ENCODE assay signal across 14 cellular contexts in the genomic region with DNA sequence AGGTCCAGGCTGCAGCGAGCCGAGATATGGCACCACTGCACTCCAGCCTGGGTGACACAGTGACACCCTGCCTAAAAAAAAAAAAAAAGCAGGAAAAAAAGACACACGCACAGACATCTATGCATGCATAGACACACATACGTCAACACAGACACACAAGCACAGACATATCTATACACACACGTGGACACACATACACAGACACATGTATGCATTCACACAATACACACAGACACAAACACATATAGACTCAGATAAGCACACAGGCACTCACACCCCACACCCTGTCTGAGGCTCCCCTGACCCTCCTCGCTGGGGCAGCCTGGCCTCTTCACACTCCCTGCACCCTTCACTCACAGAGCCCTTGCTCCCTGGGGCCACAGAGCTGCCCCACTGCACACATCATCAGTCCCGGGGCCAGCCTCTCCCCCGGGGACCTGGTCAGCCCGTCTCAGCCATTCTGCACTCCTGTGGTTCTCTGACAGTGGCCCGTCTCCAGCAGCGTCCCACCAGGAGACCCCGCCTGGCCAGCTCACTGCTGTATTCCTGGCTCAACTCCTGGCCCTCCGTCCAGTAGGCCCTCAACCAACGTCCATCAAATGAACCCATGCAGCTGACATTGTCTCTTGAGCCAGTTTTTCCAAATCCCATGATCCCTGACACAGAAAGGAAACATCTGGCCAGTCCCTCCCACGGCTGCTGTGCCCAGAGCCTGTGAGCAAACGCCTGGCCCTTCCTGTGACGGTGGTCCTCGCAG. TPM values are rescaled to one million over a fixed set of nuclear protein-coding genes. Genes with fewer than 3 reads are reported as not detected.
DNase-seq lines count a peak whose midpoint lies in the region; ATAC-seq, FAIRE-seq and TF ChIP-seq lines count a peak whose summit lies in the region.
"Had no signal": no experiment of that assay in that cellular context is flagged by ENCODE, and none has a peak within 500 bp of the region (broad histone marks: within the 10 kb centered on the region; RNA-seq: fewer than 3 reads in every experiment).

No MANE protein-coding gene starts in this region.

- no peaks in the 10 kb centered on the region for H3K36me3 Mint-ChIP-seq in CD8-positive, alpha-beta memory T cell
- H3K36me3 Mint-ChIP-seq in natural killer cell: no peaks in the 10 kb centered on the region

- H3K9ac ChIP-seq in PC-3 (ENCODE audit: low read length): 0 out of 2 replicates have a peak overlapping the region, but pooled peaks have one; percentile 20

- no peak overlapping the region for H3K27ac ChIP-seq in CD8-positive, alpha-beta memory T cell (ENCODE audit: low read depth, low read length)
- H3K27ac ChIP-seq in PC-3 (ENCODE audit: low read length): no peak overlapping the region
- H3K27ac ChIP-seq: C4-2B, foreskin keratinocyte, suprapubic skin had no signal

- POLR2A ChIA-PET in CD8-positive, alpha-beta memory T cell (lab: Charles Lee): interaction anchor here (1.1 kb wide), 1 partner anchor 11 kb away, joined by 3 read pairs; no protein-coding TSS in a partner anchor
- POLR2A ChIA-PET in PC-3 (lab: Charles Lee; ENCODE audit: unreplicated experiment): no interaction called here

- TF ChIP-seq CTCF in PC-3 (conservative IDR thresholded peaks at IDR 0.05; ENCODE audit: low read depth, low read length) (no peak), natural killer cell (IDR thresholded peaks at IDR 0.05) (no peak)

- H3K4me2 ChIP-seq in PC-3 (ENCODE audit: low read length): peak overlapping the region; percentile 82; the same call in 1 of the 2 replicates

- peaks cover 4 to 8% of the 10 kb centered on the region in 2 donors for H3K27me3 Mint-ChIP-seq in CD8-positive, alpha-beta memory T cell
- peaks cover 5 to 25% of the 10 kb centered on the region in 2 donors for H3K27me3 Mint-ChIP-seq in natural killer cell (ENCODE audit: low read depth in 2 of 2)

- peaks cover 16% of the 10 kb centered on the region for H3K4me1 ChIP-seq in CD8-positive, alpha-beta memory T cell (ENCODE audit: insufficient read depth, low read length)
- H3K4me1 ChIP-seq in PC-3 (ENCODE audit: insufficient read depth, low read length): peaks cover 19% of the 10 kb centered on the region
- H3K4me1 ChIP-seq: foreskin keratinocyte had no signal

- H3K9me2 ChIP-seq in PC-3 (replicated peaks; ENCODE audit: low read length): no peaks in the 10 kb centered on the region

- H3K9me3 ChIP-seq in CD8-positive, alpha-beta memory T cell (ENCODE audit: low read length): no peaks in the 10 kb centered on the region
- no peaks in the 10 kb centered on the region for H3K9me3 ChIP-seq in PC-3 (ENCODE audit: low read length)
- H3K9me3 ChIP-seq: suprapubic skin had no signal

- intact Hi-C loops in PC-3 (cut with micrococcal nuclease): loop anchor here (1.0 to 2.0 kb wide), 2 partner anchors 85 to 101 kb away; no protein-coding TSS in a partner anchor
- intact Hi-C loops in natural killer cell (cut with micrococcal nuclease): loop anchor here (5.0 kb wide), 1 partner anchor 103 kb away; no protein-coding TSS in a partner anchor

- H3K9me3 Mint-ChIP-seq in CD8-positive, alpha-beta memory T cell: no peaks in the 10 kb centered on the region
- H3K9me3 Mint-ChIP-seq in natural killer cell: no peaks in the 10 kb centered on the region
- H3K9me3 Mint-ChIP-seq: activated naive CD4-positive, alpha-beta T cell treated with anti-CD3 and anti-CD28 coated beads for 36 hours had no signal

- no peaks in the 10 kb centered on the region for H3F3A ChIP-seq in PC-3 (ENCODE audit: low read length, unreplicated experiment)

- no peak overlapping the region for H3K4me3 ChIP-seq in CD8-positive, alpha-beta memory T cell (ENCODE audit: low read length)
- no peak overlapping the region for H3K4me3 ChIP-seq in PC-3 (ENCODE audit: low read length)

- H3K27me3 ChIP-seq in CD8-positive, alpha-beta memory T cell (ENCODE audit: insufficient read depth, low read length, poor library complexity, severe bottlenecking): no peaks in the 10 kb centered on the region
- no peaks in the 10 kb centered on the region for H3K27me3 ChIP-seq in PC-3 (ENCODE audit: low read length)
- H3K27me3 ChIP-seq: foreskin keratinocyte had no signal

- H2AFZ ChIP-seq in PC-3 (ENCODE audit: low read length): peak overlapping the region; percentile 97; the same call in 1 of the 2 replicates

- peak overlapping the region; percentile 13 to 71 (median 34) for H3K4me3 Mint-ChIP-seq in CD8-positive, alpha-beta memory T cell
- H3K4me3 Mint-ChIP-seq in natural killer cell: peak overlapping the region; percentile 59
- H3K4me3 Mint-ChIP-seq: activated naive CD4-positive, alpha-beta T cell treated with anti-CD3 and anti-CD28 coated beads for 36 hours had no signal

- CTCF ChIA-PET in CD8-positive, alpha-beta memory T cell (lab: Charles Lee): interaction anchor here (1.1 to 2.7 kb wide), 21 partner anchors 8 to 431 kb away, joined by 3 to 27 read pairs (median 4); a partner anchor contains a TSS
- CTCF ChIA-PET in PC-3 (lab: Charles Lee): interaction anchor here (0.6 to 2.3 kb wide), 8 partner anchors 11 to 137 kb away, joined by 3 to 34 read pairs (median 6); no protein-coding TSS in a partner anchor

- H3K79me2 ChIP-seq in PC-3 (ENCODE audit: low read length): peaks cover under 1% of the 10 kb centered on the region

- H3K4me1 Mint-ChIP-seq in CD8-positive, alpha-beta memory T cell: peaks cover 14 to 26% (median 19%) of the 10 kb centered on the region in 3 donors
- H3K4me1 Mint-ChIP-seq in natural killer cell: peaks cover 18 to 26% of the 10 kb centered on the region in 2 donors

- H3K27ac Mint-ChIP-seq in CD8-positive, alpha-beta memory T cell: peak overlapping the region in 1 of 8 donors; percentile 92
- H3K27ac Mint-ChIP-seq in natural killer cell: no peak overlapping the region
- H3K27ac Mint-ChIP-seq: activated naive CD4-positive, alpha-beta T cell treated with anti-CD3 and anti-CD28 coated beads for 36 hours had no signal

- ATAC-seq in PC-3 (no peak), natural killer cell (no peak), GM19395 (IDR thresholded peaks at IDR 0.05; ENCODE audit: unreplicated experiment) (no peak), HG03378 (IDR thresholded peaks at IDR 0.05; ENCODE audit: unreplicated experiment) (no peak), GM19328 (IDR thresholded peaks at IDR 0.05; ENCODE audit: unreplicated experiment) (no peak)

- no peak for DNase-seq in CD8-positive, alpha-beta memory T cell
- DNase-seq in PC-3 (no peak), dermis microvascular lymphatic vessel endothelial cell (ENCODE audit: low read depth in 2 of 2) (peak; percentile 39 to 80), natural killer cell (no peak), frontal cortex (ENCODE audit: low spot score in 2 of 2) (no peak)

- BruUV-seq in PC-3 (replicated peaks; lab: Mats Ljungman, UMichigan): no TSS peak

- H4K20me1 ChIP-seq in PC-3 (ENCODE audit: low read length): no peaks in the 10 kb centered on the region

- no peak for FAIRE-seq in frontal cortex (lab: Jason Lieb, UNC)
- FAIRE-seq: islet of Langerhans had no signal

- no peaks in the 10 kb centered on the region for H3K36me3 ChIP-seq in CD8-positive, alpha-beta memory T cell (ENCODE audit: insufficient read depth, low read length)
- no peaks in the 10 kb centered on the region for H3K36me3 ChIP-seq in PC-3 (ENCODE audit: low read depth, low read length)
- H3K36me3 ChIP-seq: suprapubic skin had no signal

RNA-seq across cellular contexts. Expression of a gene that starts 4.6 kb away (rescaled TPM):
- total RNA-seq in CD8-positive, alpha-beta memory T cell: 10 to 100 TPM; 13.8 to 15.4 TPM
- polyA plus RNA-seq in CD8-positive, alpha-beta memory T cell: 17.4 TPM
- 56.8 and 70.8 TPM in 2 replicates for total RNA-seq in PC-3 (2014; rRNA removed)
- 23.8 and 24.0 TPM in 2 replicates for total RNA-seq in dermis microvascular lymphatic vessel endothelial cell
- total RNA-seq in natural killer cell: 10 to 100 TPM; 25.1 to 37.1 (median 30.5) TPM
- 58.7 TPM for total RNA-seq in frontal cortex

RNA-seq across cellular contexts. Expression of a gene that starts 26.5 kb away (rescaled TPM):
- total RNA-seq in CD8-positive, alpha-beta memory T cell: not detected
- polyA plus RNA-seq in CD8-positive, alpha-beta memory T cell: not detected
- total RNA-seq in PC-3 (2014; rRNA removed) (not detected in 2 replicates), dermis microvascular lymphatic vessel endothelial cell (0.51 and 1.0 TPM in 2 replicates), natural killer cell (under 1 TPM in 2 of 3 donors, not detected in 1; 0.19 to 0.33 TPM), frontal cortex (2.0 TPM)
- total RNA-seq: activated naive CD4-positive, alpha-beta T cell treated with anti-CD3 and anti-CD28 coated beads for 36 hours; foreskin keratinocyte; NCI-H460 had no signal
- polyA plus RNA-seq: foreskin keratinocyte had no signal

RNA-seq across cellular contexts. Expression of a gene that starts 42.1 kb away (rescaled TPM):
- not detected for total RNA-seq in CD8-positive, alpha-beta memory T cell
- polyA plus RNA-seq in CD8-positive, alpha-beta memory T cell: not detected
- total RNA-seq in PC-3 (2014; rRNA removed) (0.23 TPM in 1 of 2 replicates, not detected in the other), dermis microvascular lymphatic vessel endothelial cell (not detected in 2 replicates), natural killer cell (not detected), frontal cortex (0.41 TPM)
- total RNA-seq: activated naive CD4-positive, alpha-beta T cell treated with anti-CD3 and anti-CD28 coated beads for 36 hours; NCI-H460; suprapubic skin had no signal

Comparison
In these comparisons a context has a peak if more than half of its experiments do, and no peak if none do; other contexts are left out.
1. DNase-seq: peak in dermis microvascular lymphatic vessel endothelial cell (2 of 2); none in CD8-positive, alpha-beta memory T cell (0 of 5), PC-3 (single experiment), natural killer cell (single experiment) and frontal cortex (0 of 2).